In genomic region chr12:18430425-18431048, GRCh38 we compare ENCODE assay signal across 8 cellular contexts.
DNase-seq lines count a peak whose midpoint lies in the region; ATAC-seq, FAIRE-seq and TF ChIP-seq lines count a peak whose summit lies in the region.

No MANE protein-coding gene starts in this region.

- ATAC-seq in GM21717 (IDR thresholded peaks at IDR 0.05; ENCODE audit: unreplicated experiment) (peak; percentile 72), upper lobe of right lung (peak; percentile 92), T-cell (replicated peaks in 1 of 4) (no peak)

- intact Hi-C loops in Calu3 (cut with micrococcal nuclease; ENCODE audit: unreplicated experiment) (loop anchor here (10.0 kb wide), 2 partner anchors 204 to 294 kb away; no protein-coding TSS in a partner anchor), kidney (cut with DNase I) (no loop called here), upper lobe of right lung (cut with DNase I) (no loop called here)

- H3K27ac Mint-ChIP-seq in Calu3 (ENCODE audit: unreplicated experiment) (no peak overlapping the region), T-cell (no peak overlapping the region)

- H3K36me3 Mint-ChIP-seq in Calu3 (ENCODE audit: insufficient read depth, unreplicated experiment) (peaks cover 11% of the 10 kb centered on the region), T-cell (no peaks in the 10 kb centered on the region)

- H3K9me3 ChIP-seq in kidney (ENCODE audit: control insufficient read depth in 1 of 2, low read length in 2 of 2) (no peaks in the 10 kb centered on the region), upper lobe of right lung (no peaks in the 10 kb centered on the region)

- peak; percentile 69 for DNase-seq in Calu3
- peak; percentile 13 for DNase-seq in NCI-H2029 (lab: John Stamatoyannopoulos, UW)
- DNase-seq in brain microvascular endothelial cell, result peak; percentile 57
- DNase-seq in kidney, result no peak
- DNase-seq in upper lobe of right lung, result no peak
- DNase-seq in T-cell, result no peak
- no peak for DNase-seq in stimulated activated CD4-positive, alpha-beta T cell treated with anti-CD3 and anti-CD28 coated beads, Interleukin-1b, Interleukin-23, amount 100 ng/mL, for 48 hours

- H3K4me3 ChIP-seq in brain microvascular endothelial cell (ENCODE audit: low read depth, low read length) (no peak overlapping the region), kidney (ENCODE audit: low read length in 2 of 2) (no peak overlapping the region), upper lobe of right lung (no peak overlapping the region)

- no peaks in the 10 kb centered on the region for H3K27me3 ChIP-seq in brain microvascular endothelial cell (replicated peaks)
- H3K27me3 ChIP-seq in upper lobe of right lung, result no peaks in the 10 kb centered on the region

- H3K36me3 ChIP-seq in brain microvascular endothelial cell (replicated peaks) (no peaks in the 10 kb centered on the region), kidney (ENCODE audit: control insufficient read depth in 1 of 2, insufficient read depth in 2 of 2, low read length in 2 of 2) (no peaks in the 10 kb centered on the region), upper lobe of right lung (no peaks in the 10 kb centered on the region)

- TF ChIP-seq CTCF in Calu3 (IDR thresholded peaks at IDR 0.05; ENCODE audit: unreplicated experiment), result peak; percentile 82
- TF ChIP-seq CTCF in brain microvascular endothelial cell (IDR thresholded peaks at IDR 0.05; ENCODE audit: low read depth, low read length, missing control alignments), result peak; percentile 91
- peak; percentile 76 for TF ChIP-seq CTCF in kidney (IDR thresholded peaks at IDR 0.05; ENCODE audit: borderline replicate concordance, extremely low read depth, insufficient read depth)
- peak; percentile 72 for TF ChIP-seq CTCF in upper lobe of right lung (IDR thresholded peaks at IDR 0.05)

- FAIRE-seq in kidney (lab: Jason Lieb, UNC), result peak; percentile 76

- H3K27me3 Mint-ChIP-seq in Calu3 (ENCODE audit: unreplicated experiment) (no peaks in the 10 kb centered on the region), T-cell (no peaks in the 10 kb centered on the region)

- in situ Hi-C loops in brain microvascular endothelial cell (cut with HindIII; ENCODE audit: low pct_ligation_motif_present, low sequenced_read_pairs), result no loop called here

- no peaks in the 10 kb centered on the region for H3K4me1 ChIP-seq in kidney (ENCODE audit: control insufficient read depth in 1 of 2, insufficient read depth in 1 of 2, low read depth in 1 of 2, low read length in 2 of 2)
- H3K4me1 ChIP-seq in upper lobe of right lung, result no peaks in the 10 kb centered on the region

- H3K4me1 Mint-ChIP-seq in Calu3 (ENCODE audit: low read depth, unreplicated experiment), result peaks cover 30% of the 10 kb centered on the region
- no peaks in the 10 kb centered on the region for H3K4me1 Mint-ChIP-seq in T-cell

- no peak overlapping the region for H3K9ac ChIP-seq in kidney (ENCODE audit: low read length in 2 of 2)

- H3K27ac ChIP-seq in brain microvascular endothelial cell (no peak overlapping the region), kidney (ENCODE audit: low read depth in 2 of 2, low read length in 2 of 2) (no peak overlapping the region), upper lobe of right lung (no peak overlapping the region)

- H3K9me3 Mint-ChIP-seq in Calu3 (ENCODE audit: low read depth, unreplicated experiment) (no peaks in the 10 kb centered on the region), T-cell (peaks cover 3 to 9% (median 4%) of the 10 kb centered on the region in 3 donors)

- no TSS peak for BruUV-seq in Calu3 (replicated peaks; lab: Mats Ljungman, UMichigan)

- CTCF ChIA-PET in Calu3 (lab: Charles Lee) (interaction anchor here (0.7 to 1.1 kb wide), 3 partner anchors 208 to 843 kb away, joined by 3 read pairs; no protein-coding TSS in a partner anchor), T-cell (lab: Charles Lee) (interaction anchor here in 1 of 2 donors (1.1 kb wide), 1 partner anchor 756 kb away, joined by 3 read pairs; no protein-coding TSS in a partner anchor)

- POLR2A ChIA-PET in T-cell (lab: Charles Lee), result no interaction called here

- H3K4me3 Mint-ChIP-seq in Calu3 (ENCODE audit: low read depth, unreplicated experiment) (no peak overlapping the region), T-cell (no peak overlapping the region)

Comparison
In these comparisons a context has a peak if more than half of its experiments do, and no peak if none do; other contexts are left out.
1. DNase-seq: peak in Calu3 (single experiment), NCI-H2029 (single experiment) and brain microvascular endothelial cell (single experiment); none in kidney (single experiment), upper lobe of right lung (single experiment), T-cell (0 of 34) and stimulated activated CD4-positive, alpha-beta T cell treated with anti-CD3 and anti-CD28 coated beads, Interleukin-1b, Interleukin-23, amount 100 ng/mL, for 48 hours (single experiment).
2. ATAC-seq: peak in GM21717 (single experiment) and upper lobe of right lung (single experiment); none in T-cell (0 of 4).
3. Peak in every context shown above with its lines, with median percentiles within 50 percentile points of each other: CTCF ChIP-seq.